ENCODE assay signal across 8 cellular contexts in the genomic region with DNA sequence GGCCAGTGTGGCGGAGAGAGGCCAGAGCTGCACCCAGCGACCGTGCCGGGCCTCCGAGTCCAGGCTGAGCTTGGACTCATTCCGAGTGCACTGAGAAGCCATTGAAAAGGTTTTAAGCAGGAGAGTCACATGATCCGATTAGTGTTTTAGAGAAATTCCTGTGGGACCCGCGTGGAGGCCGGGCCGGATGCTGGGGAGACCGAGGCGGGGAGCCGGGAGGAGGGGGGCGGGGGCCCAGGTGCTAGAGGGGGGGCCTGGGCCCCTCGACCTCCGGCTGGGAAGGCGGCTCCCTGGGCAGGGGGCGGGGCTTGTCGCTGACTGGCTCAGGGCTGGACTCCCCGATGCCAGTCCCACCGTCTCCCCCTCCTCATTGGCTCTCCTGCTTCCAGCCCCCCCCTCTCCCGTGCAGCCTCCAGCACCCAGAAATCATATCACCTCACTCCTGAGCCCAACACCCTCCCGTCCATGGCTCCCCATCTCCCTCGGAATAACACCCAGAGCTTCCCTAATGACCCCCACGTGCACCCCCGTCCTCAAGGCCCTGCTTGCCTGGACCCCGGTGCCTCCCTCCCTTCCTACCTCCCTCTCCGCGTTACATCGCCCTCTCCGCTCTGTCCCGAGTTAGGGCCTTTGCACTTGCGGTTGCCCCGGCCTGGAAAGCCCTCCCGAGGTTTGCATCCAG. TPM values are rescaled to one million over a fixed set of nuclear protein-coding genes. Genes with fewer than 3 reads are reported as not detected.
DNase-seq lines count a peak whose midpoint lies in the region; ATAC-seq and TF ChIP-seq lines count a peak whose summit lies in the region.

No MANE protein-coding gene starts in this region.

- H3K4me1 Mint-ChIP-seq in activated T-helper 17 cell treated with anti-CD3 and anti-CD28 coated beads, Interleukin-2, amount 50 U/mL, for 72 hours: peaks cover 17% of the 10 kb centered on the region
- H3K4me1 Mint-ChIP-seq in nephron: peaks cover 45% of the 10 kb centered on the region
- H3K4me1 Mint-ChIP-seq in type B pancreatic cell (ENCODE audit: unreplicated experiment): peaks cover 39% of the 10 kb centered on the region

- TF ChIP-seq CTCF in nephron (IDR thresholded peaks at IDR 0.05; ENCODE audit: unreplicated experiment in 3 of 3) (no peak), type B pancreatic cell (conservative IDR thresholded peaks at IDR 0.05) (no peak)

- H3K36me3 Mint-ChIP-seq in activated T-helper 17 cell treated with anti-CD3 and anti-CD28 coated beads, Interleukin-2, amount 50 U/mL, for 72 hours (ENCODE audit: low read depth): no peaks in the 10 kb centered on the region
- H3K36me3 Mint-ChIP-seq in nephron (ENCODE audit: low read depth): no peaks in the 10 kb centered on the region
- no peaks in the 10 kb centered on the region for H3K36me3 Mint-ChIP-seq in type B pancreatic cell

- ATAC-seq in activated T-helper 17 cell treated with anti-CD3 and anti-CD28 coated beads, Interleukin-2, amount 50 U/mL, for 72 hours (replicated peaks): peak; percentile 24
- no peak for ATAC-seq in GM18909 (IDR thresholded peaks at IDR 0.05; ENCODE audit: poor library complexity, unreplicated experiment)

- DNase-seq in ELR (ENCODE audit: low read depth): peak; percentile 55
- peak; percentile 94 for DNase-seq in NCI-H2171 treated with DMSO at 0.1 percent for 48 hours (lab: John Stamatoyannopoulos, UW)
- peak; percentile 53 for DNase-seq in fibroblast of the conjunctiva (ENCODE audit: low read depth)
- DNase-seq in type B pancreatic cell (ENCODE audit: extremely low spot score, unreplicated experiment): peak; percentile 87
- no peak for DNase-seq in AML-193 (lab: John Stamatoyannopoulos, UW)

- H3K9me3 Mint-ChIP-seq in activated T-helper 17 cell treated with anti-CD3 and anti-CD28 coated beads, Interleukin-2, amount 50 U/mL, for 72 hours: no peaks in the 10 kb centered on the region
- H3K9me3 Mint-ChIP-seq in nephron (no peaks in the 10 kb centered on the region), type B pancreatic cell (no peaks in the 10 kb centered on the region)

- H3K27ac Mint-ChIP-seq in activated T-helper 17 cell treated with anti-CD3 and anti-CD28 coated beads, Interleukin-2, amount 50 U/mL, for 72 hours: peak overlapping the region; percentile 9
- peak overlapping the region; percentile 97 to 100 (median 99) for H3K27ac Mint-ChIP-seq in nephron
- peak overlapping the region; percentile 66 for H3K27ac Mint-ChIP-seq in type B pancreatic cell

- peak overlapping the region; percentile 80 for H3K4me3 Mint-ChIP-seq in activated T-helper 17 cell treated with anti-CD3 and anti-CD28 coated beads, Interleukin-2, amount 50 U/mL, for 72 hours
- H3K4me3 Mint-ChIP-seq in nephron (peak overlapping the region; percentile 77 to 84 (median 80)), type B pancreatic cell (peak overlapping the region; percentile 93)

- H3K27me3 Mint-ChIP-seq in activated T-helper 17 cell treated with anti-CD3 and anti-CD28 coated beads, Interleukin-2, amount 50 U/mL, for 72 hours: no peaks in the 10 kb centered on the region
- peaks cover 6% of the 10 kb centered on the region for H3K27me3 Mint-ChIP-seq in nephron (ENCODE audit: low read depth)
- H3K27me3 Mint-ChIP-seq in type B pancreatic cell: no peaks in the 10 kb centered on the region

RNA-seq across cellular contexts. Expression of a gene that starts 5.2 kb away (rescaled TPM):
- total RNA-seq in activated T-helper 17 cell treated with anti-CD3 and anti-CD28 coated beads, Interleukin-2, amount 50 U/mL, for 72 hours: 1 to 10 TPM; 4.7 to 6.5 TPM
- 21.1 and 23.9 TPM in 2 replicates for total RNA-seq in type B pancreatic cell (ENCODE audit: low replicate concordance)

RNA-seq across cellular contexts. Expression of a gene that starts 13.5 kb away (rescaled TPM):
- total RNA-seq in activated T-helper 17 cell treated with anti-CD3 and anti-CD28 coated beads, Interleukin-2, amount 50 U/mL, for 72 hours: 10 to 100 TPM in 1 of 2 donors, 1 to 10 TPM in 1; 8.7 to 12.9 TPM
- 18.4 and 22.4 TPM in 2 replicates for total RNA-seq in type B pancreatic cell (ENCODE audit: low replicate concordance)

RNA-seq across cellular contexts. Expression of a gene that starts 14.3 kb away (rescaled TPM):
- 10 to 100 TPM; 20.1 to 25.3 TPM for total RNA-seq in activated T-helper 17 cell treated with anti-CD3 and anti-CD28 coated beads, Interleukin-2, amount 50 U/mL, for 72 hours
- 13.6 and 23.9 TPM in 2 replicates for total RNA-seq in type B pancreatic cell (ENCODE audit: low replicate concordance)

RNA-seq across cellular contexts. Expression of a gene that starts 19.6 kb away (rescaled TPM):
- total RNA-seq in activated T-helper 17 cell treated with anti-CD3 and anti-CD28 coated beads, Interleukin-2, amount 50 U/mL, for 72 hours: 10 to 100 TPM; 11.9 to 13.2 TPM
- total RNA-seq in type B pancreatic cell (ENCODE audit: low replicate concordance): 14.6 and 16.2 TPM in 2 replicates

RNA-seq across cellular contexts. Expression of a gene that starts 38.6 kb away (rescaled TPM):
- 1 to 10 TPM; 4.6 to 5.3 TPM for total RNA-seq in activated T-helper 17 cell treated with anti-CD3 and anti-CD28 coated beads, Interleukin-2, amount 50 U/mL, for 72 hours
- 9.4 and 9.6 TPM in 2 replicates for total RNA-seq in type B pancreatic cell (ENCODE audit: low replicate concordance)

Comparison
In these comparisons a context has a peak if more than half of its experiments do, and no peak if none do; other contexts are left out.
1. DNase-seq: peak in ELR (single experiment), NCI-H2171 treated with DMSO at 0.1 percent for 48 hours (single experiment), fibroblast of the conjunctiva (single experiment) and type B pancreatic cell (single experiment); none in AML-193 (0 of 2).
2. H3K27ac Mint-ChIP-seq: peak in every context shown above with its lines; median percentile 99 in nephron; 66 in type B pancreatic cell; 9 in activated T-helper 17 cell treated with anti-CD3 and anti-CD28 coated beads, Interleukin-2, amount 50 U/mL, for 72 hours.
3. Peak in every context shown above with its lines, with median percentiles within 50 percentile points of each other: H3K4me3 Mint-ChIP-seq.